In genomic region chr9:114619205-114619758, GRCh38 we compare ENCODE assay signal across 8 cellular contexts. TPM values are rescaled to one million over a fixed set of nuclear protein-coding genes. Genes with fewer than 3 reads are reported as not detected.
A peak's percentile ranks its signal among the peaks of the same experiment; 100 is the strongest.
DNase-seq lines count a peak whose midpoint lies in the region; ATAC-seq, FAIRE-seq and TF ChIP-seq lines count a peak whose summit lies in the region.

No MANE protein-coding gene starts in this region.

- no peak overlapping the region for H3K4ac ChIP-seq in H9 (ENCODE audit: low read depth, low read length)

- H3K36me3 Mint-ChIP-seq in H9 (ENCODE audit: insufficient read depth in 1 of 3, low read depth in 3 of 3) (peaks cover 4 to 21% (median 16%) of the 10 kb centered on the region in 3 experiments; a peak in 6 of 7 replicates), nephron (ENCODE audit: low read depth) (peaks cover 28% of the 10 kb centered on the region)
- H3K36me3 Mint-ChIP-seq in activated naive CD4-positive, alpha-beta T cell treated with anti-CD3 and anti-CD28 coated beads, Interleukin-2, amount 50 U/mL, for 24 hours, result peaks cover 17% of the 10 kb centered on the region

- no peak overlapping the region for H2BK20ac ChIP-seq in H9 (ENCODE audit: low read depth, low read length, poor library complexity, severe bottlenecking)

- H3K23me2 ChIP-seq in H9 (ENCODE audit: insufficient read length, low read depth, low read length, poor library complexity, severe bottlenecking), result no peaks in the 10 kb centered on the region

- peak; percentile 85 for FAIRE-seq in GM12892 (lab: Jason Lieb, UNC)

- peak overlapping the region in 1 of 3 experiments; percentile 87; a peak in 2 of 7 replicates for H3K27ac Mint-ChIP-seq in H9
- peak overlapping the region; percentile 92 for H3K27ac Mint-ChIP-seq in activated naive CD4-positive, alpha-beta T cell treated with anti-CD3 and anti-CD28 coated beads, Interleukin-2, amount 50 U/mL, for 24 hours
- H3K27ac Mint-ChIP-seq in nephron, result peak overlapping the region; percentile 65 to 93 (median 78)

- H3K4me3 Mint-ChIP-seq in H9 (no peak overlapping the region), nephron (no peak overlapping the region)
- peak overlapping the region; percentile 82 for H3K4me3 Mint-ChIP-seq in activated naive CD4-positive, alpha-beta T cell treated with anti-CD3 and anti-CD28 coated beads, Interleukin-2, amount 50 U/mL, for 24 hours

- no peak overlapping the region for H3K14ac ChIP-seq in H9 (ENCODE audit: insufficient read depth, low read length)

- no peak overlapping the region for H2AFZ ChIP-seq in H9 (ENCODE audit: low read length)

- TF ChIP-seq POLR2A in GM12892 (IDR thresholded peaks at IDR 0.05; ENCODE audit: low read depth, low read length), result no peak

- H3K18ac ChIP-seq in H9 (ENCODE audit: insufficient read length, low read depth, low read length), result no peak overlapping the region

- no peak overlapping the region for H4K8ac ChIP-seq in H9 (replicated peaks; ENCODE audit: insufficient read length, low read depth, low read length)

- H3T11ph ChIP-seq in H9 (ENCODE audit: low read length), result no peak overlapping the region

- no peak overlapping the region for H2BK12ac ChIP-seq in H9 (ENCODE audit: insufficient read length, low read depth, low read length)

- ATAC-seq in left lobe of liver, result no peak

- no peaks in the 10 kb centered on the region for H3K79me1 ChIP-seq in H9 (ENCODE audit: insufficient read depth, low read depth, low read length, poor library complexity, severe bottlenecking)

- WGBS in H9 (ENCODE audit: extremely low coverage, insufficient read length, low lambda C conversion rate), result no CpG with 5 or more reads among the region's 13 CpGs

- H3K56ac ChIP-seq in H9 (ENCODE audit: insufficient read length, low read depth, low read length), result no peak overlapping the region

- H3K4me1 Mint-ChIP-seq in H9 (peaks cover 0 to 2% of the 10 kb centered on the region in 2 experiments; a peak in 1 of 4 replicates), nephron (peaks cover 4% of the 10 kb centered on the region)
- H3K4me1 Mint-ChIP-seq in activated naive CD4-positive, alpha-beta T cell treated with anti-CD3 and anti-CD28 coated beads, Interleukin-2, amount 50 U/mL, for 24 hours, result peaks cover 48% of the 10 kb centered on the region

- H3K23ac ChIP-seq in H9 (ENCODE audit: insufficient read length, low read depth, low read length), result no peak overlapping the region

- H3K27me3 Mint-ChIP-seq in H9 (ENCODE audit: low read depth) (no peaks in the 10 kb centered on the region), nephron (ENCODE audit: low read depth) (no peaks in the 10 kb centered on the region)
- no peaks in the 10 kb centered on the region for H3K27me3 Mint-ChIP-seq in activated naive CD4-positive, alpha-beta T cell treated with anti-CD3 and anti-CD28 coated beads, Interleukin-2, amount 50 U/mL, for 24 hours

- H3K4me1 ChIP-seq in H9 (ENCODE audit: insufficient read depth, low read length), result no peaks in the 10 kb centered on the region

- DNase-seq in GM12892 (ENCODE audit: insufficient read length) (no peak), H9 (no peak), iPS-NIHi11 (ENCODE audit: low spot score) (no peak), A172 (ENCODE audit: low spot score) (no peak), left lobe of liver (ENCODE audit: low spot score) (no peak), islet precursor cell (no peak)

- H2BK120ac ChIP-seq in H9 (ENCODE audit: low read depth, low read length, poor library complexity, severe bottlenecking), result no peak overlapping the region

- no peaks in the 10 kb centered on the region for H3K9me3 ChIP-seq in H9 (ENCODE audit: control insufficient read depth, low read depth, low read length)

- H3K9me3 Mint-ChIP-seq in H9 (no peaks in the 10 kb centered on the region), nephron (no peaks in the 10 kb centered on the region)
- H3K9me3 Mint-ChIP-seq in activated naive CD4-positive, alpha-beta T cell treated with anti-CD3 and anti-CD28 coated beads, Interleukin-2, amount 50 U/mL, for 24 hours, result no peaks in the 10 kb centered on the region

- H2BK5ac ChIP-seq in H9 (ENCODE audit: insufficient read length, low read length), result no peak overlapping the region

- no peak overlapping the region for H2BK15ac ChIP-seq in H9 (ENCODE audit: low read depth, low read length)

- no peaks in the 10 kb centered on the region for H3K27me3 ChIP-seq in H9 (ENCODE audit: insufficient read depth, low read length)

- no peaks in the 10 kb centered on the region for H4K20me1 ChIP-seq in H9 (ENCODE audit: control insufficient read depth, insufficient read depth, insufficient read length)

- H3K79me2 ChIP-seq in H9 (ENCODE audit: insufficient read depth, low read length), result no peaks in the 10 kb centered on the region

- peak overlapping the region; percentile 72 for H4K5ac ChIP-seq in H9 (ENCODE audit: insufficient read length, low read depth, low read length)

- H3K9ac ChIP-seq in H9 (ENCODE audit: extremely low read depth, insufficient read length, low read length), result no peak overlapping the region

- no peak overlapping the region for H4K91ac ChIP-seq in H9 (ENCODE audit: insufficient read length, low read depth, low read length)

- H3K4me2 ChIP-seq in H9 (ENCODE audit: insufficient read depth, insufficient read length, low read length), result no peak overlapping the region

- H3K27ac ChIP-seq in H9 (ENCODE audit: insufficient read length, low read depth, low read length), result peak overlapping the region; percentile 39

- no peak overlapping the region for H2AK5ac ChIP-seq in H9 (ENCODE audit: insufficient read length, low read length)

- TF ChIP-seq CTCF in H9 (conservative IDR thresholded peaks at IDR 0.05) (no peak), nephron (IDR thresholded peaks at IDR 0.05; ENCODE audit: unreplicated experiment in 3 of 3) (no peak)

RNA-seq across cellular contexts. Expression of gene TMEM268, which starts 8.2 kb away (rescaled TPM):
- polyA plus RNA-seq in GM12892 (2012; ENCODE audit: missing spikeins), result 14.6 TPM
- total RNA-seq in H9 (2021) (9.8 TPM in 2 replicates), left lobe of liver (4.8 TPM)
- total RNA-seq in A172 (2014; rRNA removed; shearing (Covaris generic)), result 3.3 and 3.8 TPM in 2 replicates

RNA-seq across cellular contexts. Expression of gene ATP6V1G1, which starts 31.7 kb away (rescaled TPM):
- polyA plus RNA-seq in GM12892 (2012; ENCODE audit: missing spikeins), result 75.3 TPM
- 119 and 120 TPM in 2 replicates for total RNA-seq in H9 (2021)
- total RNA-seq in A172 (2014; rRNA removed; shearing (Covaris generic)), result 216 and 223 TPM in 2 replicates
- total RNA-seq in left lobe of liver, result 34.1 TPM

RNA-seq across cellular contexts. Expression of gene TEX53, which starts 38.3 kb away (rescaled TPM):
- not detected for polyA plus RNA-seq in GM12892 (2012; ENCODE audit: missing spikeins)
- total RNA-seq in H9 (2021) (not detected in 2 replicates), left lobe of liver (not detected)
- not detected in 2 replicates for total RNA-seq in A172 (2014; rRNA removed; shearing (Covaris generic))
